In the genomic region with DNA sequence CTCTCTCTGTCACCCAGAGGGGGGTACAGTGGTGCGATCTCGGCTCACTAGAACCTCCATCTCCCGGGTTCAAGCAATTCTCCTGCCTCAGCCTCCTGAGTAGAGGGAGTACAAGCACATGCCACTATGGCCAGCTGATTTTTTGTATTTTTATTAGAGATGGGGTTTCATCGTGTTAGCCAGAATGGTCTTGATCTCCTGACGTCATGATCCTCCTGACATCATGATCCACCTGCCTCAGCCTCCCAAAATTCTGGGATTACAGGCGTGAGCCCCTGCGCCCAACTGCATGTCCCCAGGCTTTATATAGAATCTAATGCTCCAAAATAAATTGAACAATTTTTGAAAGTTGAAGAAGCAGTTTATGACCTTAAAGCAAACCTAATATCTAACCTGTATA, we compare ENCODE assay signal across 10 cellular contexts. TPM values are rescaled to one million over a fixed set of nuclear protein-coding genes. Genes with fewer than 3 reads are reported as not detected.
"Had no signal": no experiment of that assay in that cellular context is flagged by ENCODE, and none has a peak within 500 bp of the region (broad histone marks: within the 10 kb centered on the region; RNA-seq: fewer than 3 reads in every experiment).

No MANE protein-coding gene starts in this region.

- H3K27ac ChIP-seq: HL-60, KMS-11 had no signal

- DNase-seq: IMR-90, KBM-7, KG1 had no signal

- H3K4me2 ChIP-seq: KMS-11 had no signal

- H3K9ac ChIP-seq: KMS-11 had no signal

- H3K4me3 ChIP-seq: K562 had no signal

- FAIRE-seq: HTR-8/SVneo, K562 had no signal

RNA-seq across cellular contexts. Expression of gene CRISP2, which starts 7.0 kb away (rescaled TPM):
- total RNA-seq: HT-29, HT1080, IMR-90, K562 had no signal
- polyA plus RNA-seq: IgD-negative memory B cell, IMR-90, K562 had no signal

RNA-seq across cellular contexts. Expression of gene CRISP3, which starts 23.8 kb away (rescaled TPM):
- total RNA-seq: HT-29, HT1080, IMR-90 had no signal
- polyA plus RNA-seq: IgD-negative memory B cell, IMR-90 had no signal
